In genomic region chr6:159013229-159013628, GRCh38 we compare ENCODE assay signal across 22 cellular contexts. TPM values are rescaled to one million over a fixed set of nuclear protein-coding genes. Genes with fewer than 3 reads are reported as not detected.
A peak's percentile ranks its signal among the peaks of the same experiment; 100 is the strongest.
DNase-seq lines count a peak whose midpoint lies in the region; ATAC-seq, FAIRE-seq and TF ChIP-seq lines count a peak whose summit lies in the region.
"Had no signal": no experiment of that assay in that cellular context is flagged by ENCODE, and none has a peak within 500 bp of the region (broad histone marks: within the 10 kb centered on the region; RNA-seq: fewer than 3 reads in every experiment).

No MANE protein-coding gene starts in this region.

- no peaks in the 10 kb centered on the region for H3K27me3 Mint-ChIP-seq in CD4-positive, alpha-beta memory T cell
- no peaks in the 10 kb centered on the region for H3K27me3 Mint-ChIP-seq in activated CD8-positive, alpha-beta T cell treated with anti-CD3 and anti-CD28 coated beads, Interleukin-2, amount 10 ng/mL, durations not matched to agents 7 days and 5 days (ENCODE audit: low read depth)
- H3K27me3 Mint-ChIP-seq: central memory CD8-positive, alpha-beta T cell had no signal

- CTCF ChIA-PET in CD4-positive, alpha-beta memory T cell (lab: Charles Lee; ENCODE audit: partially characterized antibody): interaction anchor here (0.6 to 24.9 kb wide), 6 partner anchors 13 to 119 kb away, joined by 3 to 676 read pairs (median 112); partner anchors contain the start of genes RSPH3 and TAGAP
- CTCF ChIA-PET in activated CD8-positive, alpha-beta T cell treated with anti-CD3 and anti-CD28 coated beads, Interleukin-2, amount 10 ng/mL, durations not matched to agents 7 days and 5 days (lab: Charles Lee): interaction anchor here (0.8 to 21.8 kb wide), 5 partner anchors 9 to 122 kb away, joined by 3 to 522 read pairs (median 4); no protein-coding TSS in a partner anchor

- H3K27ac ChIP-seq in CD4-positive, alpha-beta memory T cell (ENCODE audit: low read depth, low read length): no peak overlapping the region
- H3K27ac ChIP-seq in MM.1S (ENCODE audit: low read length): no peak overlapping the region
- H3K27ac ChIP-seq: parathyroid adenoma, tibial artery had no signal

- peaks cover 0 to 1% (median 0%) of the 10 kb centered on the region in 8 donors for H3K9me3 Mint-ChIP-seq in CD4-positive, alpha-beta memory T cell
- H3K9me3 Mint-ChIP-seq in activated CD8-positive, alpha-beta T cell treated with anti-CD3 and anti-CD28 coated beads, Interleukin-2, amount 10 ng/mL, durations not matched to agents 7 days and 5 days (ENCODE audit: insufficient read depth): peaks cover 7% of the 10 kb centered on the region
- H3K9me3 Mint-ChIP-seq: central memory CD8-positive, alpha-beta T cell had no signal

- peak overlapping the region in 7 of 8 donors; percentile 36 to 81 (median 61) for H3K4me3 Mint-ChIP-seq in CD4-positive, alpha-beta memory T cell
- no peak overlapping the region for H3K4me3 Mint-ChIP-seq in activated CD8-positive, alpha-beta T cell treated with anti-CD3 and anti-CD28 coated beads, Interleukin-2, amount 10 ng/mL, durations not matched to agents 7 days and 5 days
- H3K4me3 Mint-ChIP-seq: central memory CD8-positive, alpha-beta T cell had no signal

- H3K4me1 Mint-ChIP-seq in CD4-positive, alpha-beta memory T cell: peaks cover 54 to 87% (median 69%) of the 10 kb centered on the region in 4 donors
- peaks cover 36% of the 10 kb centered on the region for H3K4me1 Mint-ChIP-seq in activated CD8-positive, alpha-beta T cell treated with anti-CD3 and anti-CD28 coated beads, Interleukin-2, amount 10 ng/mL, durations not matched to agents 7 days and 5 days (ENCODE audit: low read depth)

- H3K9me2 ChIP-seq in MM.1S (replicated peaks; ENCODE audit: insufficient read depth, low read length): no peaks in the 10 kb centered on the region

- no peaks in the 10 kb centered on the region for H3K9me3 ChIP-seq in CD4-positive, alpha-beta memory T cell (ENCODE audit: control insufficient read depth in 1 of 2, low read length in 2 of 2)
- no peaks in the 10 kb centered on the region for H3K9me3 ChIP-seq in mucosa of descending colon
- H3K9me3 ChIP-seq in MM.1S (replicated peaks; ENCODE audit: insufficient read depth, low read length): no peaks in the 10 kb centered on the region
- H3K9me3 ChIP-seq: BE2C had no signal

- DNase-seq in CD4-positive, alpha-beta memory T cell: no peak
- DNase-seq in NAMALWA (ENCODE audit: low spot score) (peak; percentile 23), mucosa of descending colon (no peak), T-helper 1 cell (no peak), HTR-8/SVneo (ENCODE audit: insufficient read length, low spot score) (no peak), MM.1S (no peak)
- DNase-seq in activated CD8-positive, alpha-beta T cell treated with anti-CD3 and anti-CD28 coated beads, Interleukin-2, amount 10 ng/mL, durations not matched to agents 7 days and 5 days: peak; percentile 16
- DNase-seq: activated CD4-positive, alpha-beta T cell treated with anti-CD3 and anti-CD28 coated beads, Interleukin-2, amount 50 U/mL, for 1 hour; activated T-cell treated with anti-CD3 and anti-CD28 coated beads, Interleukin-2, amount 50 U/mL, for 48 hours; BE2C; DMS79; effector CD8-positive, alpha-beta T cell; foreskin melanocyte; left cardiac atrium; NCI-H1105; Right ventricle myocardium superior; stimulated activated CD4-positive, alpha-beta T cell treated with anti-CD3 and anti-CD28 coated beads, Interleukin-4, amount 100 ng/mL, for 4 hours; T1000; tibial artery had no signal

- H3K9ac ChIP-seq in MM.1S (ENCODE audit: low read length): no peak overlapping the region
- H3K9ac ChIP-seq: parathyroid adenoma had no signal

- H3K27me3 ChIP-seq in CD4-positive, alpha-beta memory T cell (ENCODE audit: insufficient read depth, low read length): no peaks in the 10 kb centered on the region
- no peaks in the 10 kb centered on the region for H3K27me3 ChIP-seq in MM.1S (replicated peaks; ENCODE audit: insufficient read depth, low read length)
- H3K27me3 ChIP-seq: BE2C, tibial artery had no signal

- peaks cover 84% of the 10 kb centered on the region for H3K4me1 ChIP-seq in CD4-positive, alpha-beta memory T cell (ENCODE audit: insufficient read depth, low read length)
- H3K4me1 ChIP-seq in mucosa of descending colon (ENCODE audit: low read depth) (no peaks in the 10 kb centered on the region), MM.1S (ENCODE audit: low read length) (no peaks in the 10 kb centered on the region)
- H3K4me1 ChIP-seq: BE2C, parathyroid adenoma, tibial artery had no signal

- POLR2A ChIA-PET in CD4-positive, alpha-beta memory T cell (lab: Charles Lee; ENCODE audit: partially characterized antibody): interaction anchor here (0.8 to 22.0 kb wide), 10 partner anchors 14 to 196 kb away, joined by 3 to 651 read pairs (median 6); partner anchors contain the start of gene TAGAP
- POLR2A ChIA-PET in activated CD8-positive, alpha-beta T cell treated with anti-CD3 and anti-CD28 coated beads, Interleukin-2, amount 10 ng/mL, durations not matched to agents 7 days and 5 days (lab: Charles Lee): no interaction called here

- H3K79me2 ChIP-seq in MM.1S (ENCODE audit: low read length): no peaks in the 10 kb centered on the region

- ATAC-seq in activated CD8-positive, alpha-beta T cell treated with anti-CD3 and anti-CD28 coated beads, Interleukin-2, amount 10 ng/mL, durations not matched to agents 7 days and 5 days: no peak
- ATAC-seq in mucosa of descending colon: peak; percentile 21
- ATAC-seq in GM21515 (IDR thresholded peaks at IDR 0.05; ENCODE audit: unreplicated experiment): no peak

- no peak for FAIRE-seq in HTR-8/SVneo (lab: Jason Lieb, UNC)

- peaks cover 0 to 5% of the 10 kb centered on the region in 2 donors for H3K36me3 Mint-ChIP-seq in CD4-positive, alpha-beta memory T cell
- peaks cover 8% of the 10 kb centered on the region for H3K36me3 Mint-ChIP-seq in activated CD8-positive, alpha-beta T cell treated with anti-CD3 and anti-CD28 coated beads, Interleukin-2, amount 10 ng/mL, durations not matched to agents 7 days and 5 days (ENCODE audit: low read depth)

- TF ChIP-seq CTCF in mucosa of descending colon (IDR thresholded peaks at IDR 0.05): no peak
- no peak for TF ChIP-seq CTCF in MM.1S (IDR thresholded peaks at IDR 0.05; ENCODE audit: low read length)

- no peaks in the 10 kb centered on the region for H4K20me1 ChIP-seq in MM.1S (ENCODE audit: insufficient read depth, low read length)

- no peaks in the 10 kb centered on the region for H3F3A ChIP-seq in MM.1S (ENCODE audit: insufficient read depth, low read length)

- H3K27ac Mint-ChIP-seq in CD4-positive, alpha-beta memory T cell: peak overlapping the region; percentile 61 to 90 (median 81)
- H3K27ac Mint-ChIP-seq in activated CD8-positive, alpha-beta T cell treated with anti-CD3 and anti-CD28 coated beads, Interleukin-2, amount 10 ng/mL, durations not matched to agents 7 days and 5 days: no peak overlapping the region

- no peak overlapping the region for H3K4me3 ChIP-seq in CD4-positive, alpha-beta memory T cell (ENCODE audit: low read length in 2 of 2)
- H3K4me3 ChIP-seq in mucosa of descending colon (no peak overlapping the region), MM.1S (ENCODE audit: low read length) (no peak overlapping the region)
- H3K4me3 ChIP-seq: tibial artery had no signal

- no peak overlapping the region for H2AFZ ChIP-seq in MM.1S (ENCODE audit: low read length)
- H2AFZ ChIP-seq: parathyroid adenoma had no signal

- no peak overlapping the region for H3K4me2 ChIP-seq in MM.1S (ENCODE audit: low read depth, low read length)

- no peaks in the 10 kb centered on the region for H3K36me3 ChIP-seq in CD4-positive, alpha-beta memory T cell (ENCODE audit: insufficient read depth, low read length)
- H3K36me3 ChIP-seq in mucosa of descending colon (ENCODE audit: low read depth): no peaks in the 10 kb centered on the region
- no peaks in the 10 kb centered on the region for H3K36me3 ChIP-seq in MM.1S (replicated peaks; ENCODE audit: insufficient read depth, low read length)
- H3K36me3 ChIP-seq: BE2C had no signal

- intact Hi-C loops in CD4-positive, alpha-beta memory T cell (cut with micrococcal nuclease): loop anchor here (1.0 kb wide), 1 partner anchor 29 kb away; no protein-coding TSS in a partner anchor
- intact Hi-C loops in mucosa of descending colon (cut with DNase I, micrococcal nuclease): no loop called here

RNA-seq across cellular contexts. Expression of gene RSPH3, which starts 13.2 kb away (rescaled TPM):
- total RNA-seq in CD4-positive, alpha-beta memory T cell: 1 to 10 TPM; 3.4 to 3.5 TPM
- 1 to 10 TPM in 1 of 2 donors, under 1 TPM in 1; 0.66 to 3.7 TPM for polyA plus RNA-seq in CD4-positive, alpha-beta memory T cell
- total RNA-seq in activated CD8-positive, alpha-beta T cell treated with anti-CD3 and anti-CD28 coated beads, Interleukin-2, amount 10 ng/mL, durations not matched to agents 7 days and 5 days: 1 to 10 TPM; 1.4 TPM
- total RNA-seq in mucosa of descending colon: 10 to 100 TPM; 17.3 to 23.1 (median 18.6) TPM

RNA-seq across cellular contexts. Expression of gene TAGAP, which starts 31.6 kb away (rescaled TPM):
- 100 to 1,000 TPM; 160 to 161 TPM for total RNA-seq in CD4-positive, alpha-beta memory T cell
- polyA plus RNA-seq in CD4-positive, alpha-beta memory T cell: 100 to 1,000 TPM; 215 to 276 TPM
- 10 to 100 TPM; 64.5 to 67.0 TPM for total RNA-seq in activated CD8-positive, alpha-beta T cell treated with anti-CD3 and anti-CD28 coated beads, Interleukin-2, amount 10 ng/mL, durations not matched to agents 7 days and 5 days
- 1 to 10 TPM; 2.0 to 4.1 (median 3.7) TPM for total RNA-seq in mucosa of descending colon

Comparison
In these comparisons a context has a peak if more than half of its experiments do, and no peak if none do; other contexts are left out.
1. DNase-seq: peak in NAMALWA (single experiment) and activated CD8-positive, alpha-beta T cell treated with anti-CD3 and anti-CD28 coated beads, Interleukin-2, amount 10 ng/mL, durations not matched to agents 7 days and 5 days (single experiment); none in CD4-positive, alpha-beta memory T cell (0 of 5), mucosa of descending colon (0 of 3), T-helper 1 cell (0 of 5), HTR-8/SVneo (single experiment) and MM.1S (single experiment).
2. RNA of gene RSPH3, which starts 13.2 kb away (total RNA-seq): 17.3 to 23.1 TPM in mucosa of descending colon; 3.4 to 3.5 TPM in CD4-positive, alpha-beta memory T cell and 1.4 TPM in activated CD8-positive, alpha-beta T cell treated with anti-CD3 and anti-CD28 coated beads, Interleukin-2, amount 10 ng/mL, durations not matched to agents 7 days and 5 days; every median in the first group is over 4 times any median in the second.
3. RNA of gene TAGAP, which starts 31.6 kb away (total RNA-seq): 160 to 161 TPM in CD4-positive, alpha-beta memory T cell and 64.5 to 67.0 TPM in activated CD8-positive, alpha-beta T cell treated with anti-CD3 and anti-CD28 coated beads, Interleukin-2, amount 10 ng/mL, durations not matched to agents 7 days and 5 days; 2.0 to 4.1 TPM in mucosa of descending colon; every median in the first group is over 10 times any median in the second.